Comparison of ENCODE assay signal across 9 cellular contexts in genomic region chr6:155340464-155341129, GRCh38. TPM values are rescaled to one million over a fixed set of nuclear protein-coding genes. Genes with fewer than 3 reads are reported as not detected.
A peak's percentile ranks its signal among the peaks of the same experiment; 100 is the strongest.
DNase-seq lines count a peak whose midpoint lies in the region; ATAC-seq, FAIRE-seq and TF ChIP-seq lines count a peak whose summit lies in the region.
"Had no signal": no experiment of that assay in that cellular context is flagged by ENCODE, and none has a peak within 500 bp of the region (broad histone marks: within the 10 kb centered on the region; RNA-seq: fewer than 3 reads in every experiment).

No MANE protein-coding gene starts in this region.

- peak; percentile 76 for DNase-seq in HepG2 (ENCODE audit: low spot score)
- DNase-seq in right lobe of liver, result no peak
- peak; percentile 39 for DNase-seq in astrocyte of the hippocampus (ENCODE audit: low read depth, low spot score)
- DNase-seq in H54 (ENCODE audit: insufficient read length, low spot score), result no peak
- DNase-seq in COLO668 (lab: John Stamatoyannopoulos, UW; ENCODE audit: unreplicated experiment), result no peak
- DNase-seq in prostate gland (ENCODE audit: low spot score), result no peak
- DNase-seq in DMS114 treated with DMSO at 0.1 percent for 48 hours (lab: John Stamatoyannopoulos, UW; ENCODE audit: unreplicated experiment), result no peak

- CTCF ChIA-PET in HepG2 (lab: Yijun Ruan, JAX; ENCODE audit: low intra/inter-chr PET ratio, low total read pairs), result interaction anchor here (0.6 to 1.9 kb wide), 2 partner anchors 13 to 190 kb away, joined by 3 to 9 read pairs; no protein-coding TSS in a partner anchor

- intact Hi-C loops in HepG2 (cut with micrococcal nuclease; ENCODE audit: unreplicated experiment) (no loop called here), right lobe of liver (cut with DNase I) (no loop called here), prostate gland (cut with DNase I) (no loop called here)

- no peaks in the 10 kb centered on the region for H4K20me1 ChIP-seq in HepG2 (ENCODE audit: insufficient read depth, low read length)

- TF ChIP-seq CTCF in HepG2 (CRISPR knock-in tag; IDR thresholded peaks at IDR 0.05), result peak; percentile 84
- no peak for TF ChIP-seq CTCF in right lobe of liver (IDR thresholded peaks at IDR 0.05)
- no peak for TF ChIP-seq CTCF in prostate gland (IDR thresholded peaks at IDR 0.05)

- peaks cover 47% of the 10 kb centered on the region for H3K9me3 ChIP-seq in HepG2 (ENCODE audit: low read length)
- no peaks in the 10 kb centered on the region for H3K9me3 ChIP-seq in right lobe of liver
- no peaks in the 10 kb centered on the region for H3K9me3 ChIP-seq in prostate gland

- H3K4me1 ChIP-seq in HepG2 (ENCODE audit: insufficient read depth, low read length) (peaks cover 24% of the 10 kb centered on the region), right lobe of liver (no peaks in the 10 kb centered on the region), prostate gland (replicated peaks) (no peaks in the 10 kb centered on the region)

- H3K4me3 ChIP-seq in HepG2 (replicated peaks in 1 of 3; ENCODE audit: insufficient read depth in 1 of 3, low read depth in 2 of 3, low read length in 3 of 3), result no peak overlapping the region
- H3K4me3 ChIP-seq in right lobe of liver, result no peak overlapping the region
- no peak overlapping the region for H3K4me3 ChIP-seq in prostate gland

- H3K27me3 ChIP-seq in HepG2 (ENCODE audit: control insufficient read depth in 1 of 2, insufficient read depth in 2 of 2, low read length in 2 of 2), result no peaks in the 10 kb centered on the region
- H3K27me3 ChIP-seq in right lobe of liver, result no peaks in the 10 kb centered on the region
- no peaks in the 10 kb centered on the region for H3K27me3 ChIP-seq in prostate gland (replicated peaks; ENCODE audit: insufficient read depth)

- FAIRE-seq in HepG2 (lab: Jason Lieb, UNC) (no peak), H54 (lab: Jason Lieb, UNC) (no peak)
- FAIRE-seq: G401.6 had no signal

- peak; percentile 94 for ATAC-seq in HepG2
- ATAC-seq in right lobe of liver, result no peak
- peak; percentile 35 for ATAC-seq in HG03045 (IDR thresholded peaks at IDR 0.05; ENCODE audit: unreplicated experiment)

- TF ChIP-seq POLR2A in HepG2 (IDR thresholded peaks at IDR 0.05; ENCODE audit: insufficient read depth in 1 of 2, low read depth in 2 of 2, low read length in 2 of 2) (no peak), right lobe of liver (IDR thresholded peaks at IDR 0.05) (no peak), H54 (IDR thresholded peaks at IDR 0.05; ENCODE audit: low read depth, low read length) (no peak), prostate gland (IDR thresholded peaks at IDR 0.05) (no peak)

- 0 out of 2 replicates have a peak overlapping the region, but pooled peaks have one; percentile 4 for H3K9ac ChIP-seq in HepG2 (ENCODE audit: insufficient read depth, low read depth, low read length)

- in situ Hi-C loops in HepG2 (cut with HindIII; ENCODE audit: extremely low pct_ligation_motif_present, low pct_unique_long_range_greater_than_20kb), result no loop called here

- POLR2A ChIA-PET in HepG2 (lab: Yijun Ruan, JAX), result interaction anchor here (0.8 to 4.7 kb wide), 3 partner anchors 11 to 189 kb away, joined by 3 to 26 read pairs (median 5); no protein-coding TSS in a partner anchor

- H3K79me2 ChIP-seq in HepG2 (ENCODE audit: insufficient read depth, low read length), result no peaks in the 10 kb centered on the region

- 94% methylated on average over 2 of the region's 2 CpGs for WGBS in HepG2 (ENCODE audit: low lambda C conversion rate)
- WGBS in right lobe of liver (ENCODE audit: insufficient coverage, low coverage, low lambda C conversion rate, missing lambda C conversion rate), result no CpG with 5 or more reads among the region's 2 CpGs
- 71% methylated on average over 2 of the region's 2 CpGs for WGBS in prostate gland

- no peak overlapping the region for H2AFZ ChIP-seq in HepG2 (ENCODE audit: low read length)

- peak; percentile 79 for TF ChIP-seq RAD21 in HepG2 (CRISPR knock-in tag; IDR thresholded peaks at IDR 0.05)

- BruUV-seq in HepG2 (replicated peaks; lab: Mats Ljungman, UMichigan), result no TSS peak

- H3K4me2 ChIP-seq in HepG2 (ENCODE audit: low read depth, low read length), result no peak overlapping the region

- H3K36me3 ChIP-seq in HepG2 (replicated peaks in 1 of 2; ENCODE audit: control insufficient read depth in 1 of 2, insufficient read depth in 2 of 2, low read length in 2 of 2), result no peaks in the 10 kb centered on the region
- no peaks in the 10 kb centered on the region for H3K36me3 ChIP-seq in right lobe of liver
- no peaks in the 10 kb centered on the region for H3K36me3 ChIP-seq in prostate gland

- TF ChIP-seq EP300 in HepG2 (IDR thresholded peaks at IDR 0.05; ENCODE audit: low read depth in 2 of 2, low read length in 2 of 2), result 0 out of 4 replicates have a peak, but pooled peaks of 1 of the 2 experiments have one; percentile 26
- no peak for TF ChIP-seq EP300 in HepG2 (CRISPR knock-in tag; IDR thresholded peaks at IDR 0.05; ENCODE audit: borderline replicate concordance)

- H3K27ac ChIP-seq in HepG2 (ENCODE audit: extremely low read length, insufficient read depth, low read length) (peak overlapping the region; percentile 14), right lobe of liver (no peak overlapping the region), prostate gland (no peak overlapping the region)

TF ChIP-seq in HepG2, 621 proteins besides CTCF, POLR2A, EP300 and RAD21 (continues in another document):
- peak; percentile 55; the same call in 1 of the 2 replicates for TF ChIP-seq GATAD2A (CRISPR knock-in tag; IDR thresholded peaks at IDR 0.05)
- TF ChIP-seq HOXA5 (CRISPR knock-in tag; IDR thresholded peaks at IDR 0.05), result peak; percentile 82
- TF ChIP-seq FOSL2 (CRISPR knock-in tag; IDR thresholded peaks at IDR 0.05), result peak; percentile 60; the same call in 1 of the 2 replicates
- 0 out of 2 replicates have a peak, but pooled peaks have one; percentile 25 for TF ChIP-seq MIXL1 (CRISPR knock-in tag; IDR thresholded peaks at IDR 0.05)
- peak; percentile 66; the same call in 1 of the 2 replicates for TF ChIP-seq ZBTB38 (CRISPR knock-in tag; IDR thresholded peaks at IDR 0.05)
- TF ChIP-seq ZNF574 (CRISPR knock-in tag; IDR thresholded peaks at IDR 0.05), result peak; percentile 27; the same call in 1 of the 2 replicates
- no peak for TF ChIP-seq KLF6 (CRISPR knock-in tag; IDR thresholded peaks at IDR 0.05)
- peak; percentile 68; the same call in 1 of the 2 replicates for TF ChIP-seq NFKBIZ (CRISPR knock-in tag; IDR thresholded peaks at IDR 0.05)
- TF ChIP-seq ZFY (CRISPR knock-in tag; IDR thresholded peaks at IDR 0.05), result peak; percentile 32; the same call in 1 of the 2 replicates
- TF ChIP-seq SMC3 (IDR thresholded peaks at IDR 0.05; ENCODE audit: low read length), result peak; percentile 85
- TF ChIP-seq RXRB (CRISPR knock-in tag; IDR thresholded peaks at IDR 0.05; ENCODE audit: borderline replicate concordance), result peak; percentile 44; the same call in 1 of the 2 replicates
- 0 out of 2 replicates have a peak, but pooled peaks have one; percentile 54 for TF ChIP-seq ETV6 (CRISPR knock-in tag; conservative IDR thresholded peaks at IDR 0.05)
- no peak for TF ChIP-seq EED (CRISPR knock-in tag; IDR thresholded peaks at IDR 0.05)
- TF ChIP-seq GFI1 (CRISPR knock-in tag; IDR thresholded peaks at IDR 0.05; ENCODE audit: borderline replicate concordance), result no peak
- TF ChIP-seq IKZF1 (IDR thresholded peaks at IDR 0.05), result no peak

RNA-seq across cellular contexts. Expression of gene TFB1M, which starts 26.3 kb away (rescaled TPM):
- 122 and 149 TPM in 2 replicates for total RNA-seq in HepG2 (2016; rRNA removed; fragmentation: Illumina TruSeq; extraction: Trizol)
- total RNA-seq in HepG2 (2016; cell fraction: cytosol; rRNA removed; fragmentation: Illumina TruSeq; extraction: Trizol; ENCODE audit: low read depth), result 42.1 and 44.6 TPM in 2 replicates
- 124 and 156 TPM in 2 replicates for total RNA-seq in HepG2 (2016; cell fraction: insoluble cytoplasmic fraction; rRNA removed; fragmentation: Illumina TruSeq; extraction: Trizol)
- total RNA-seq in HepG2 (2016; cell fraction: membrane; rRNA removed; fragmentation: Illumina TruSeq; extraction: Trizol), result 45.1 and 48.3 TPM in 2 replicates
- 201 and 207 TPM in 2 replicates for total RNA-seq in HepG2 (2016; cell fraction: nucleus; rRNA removed; fragmentation: Illumina TruSeq; extraction: Trizol)
- 64.3 and 91.4 TPM in 2 replicates for polyA plus RNA-seq in HepG2 (2011; rRNA removed)
- polyA plus RNA-seq in HepG2 (2011; cell fraction: cytosol; rRNA removed), result 49.3 and 58.3 TPM in 2 replicates
- 74.6 and 81.3 TPM in 2 replicates for polyA plus RNA-seq in HepG2 (2011; cell fraction: nucleus; rRNA removed)
- 59.9 and 60.7 TPM in 2 replicates for polyA plus RNA-seq in HepG2 (2012)
- 17.1 and 18.2 TPM in 2 replicates for polyA plus RNA-seq in HepG2 (2016; cell fraction: cytosol; fragmentation: Illumina TruSeq; extraction: Trizol; ENCODE audit: low read depth)
- 133 and 147 TPM in 2 replicates for polyA plus RNA-seq in HepG2 (2016; cell fraction: insoluble cytoplasmic fraction; fragmentation: Illumina TruSeq; extraction: Trizol; ENCODE audit: low read depth)
- 20.5 and 22.2 TPM in 2 replicates for polyA plus RNA-seq in HepG2 (2016; cell fraction: membrane; fragmentation: Illumina TruSeq; extraction: Trizol; ENCODE audit: low read depth)
- polyA plus RNA-seq in HepG2 (2016; cell fraction: nucleus; fragmentation: Illumina TruSeq; extraction: Trizol; ENCODE audit: insufficient read depth, low read depth), result 93.1 and 104 TPM in 2 replicates
- 9.7 and 101 TPM in 2 replicates for polyA minus RNA-seq in HepG2 (2011; rRNA and poly(A)+ RNA removed; ENCODE audit: low replicate concordance)
- polyA minus RNA-seq in HepG2 (2011; cell fraction: cytosol; rRNA and poly(A)+ RNA removed), result 39.5 and 52.5 TPM in 2 replicates
- polyA minus RNA-seq in HepG2 (2011; cell fraction: nucleus; rRNA and poly(A)+ RNA removed), result 333 and 340 TPM in 2 replicates
- total RNA-seq in right lobe of liver, result 10 to 100 TPM; 12.3 to 18.9 (median 16.2) TPM
- total RNA-seq in prostate gland, result 10 to 100 TPM; 10.7 to 14.1 TPM

Comparison
In these comparisons a context has a peak if more than half of its experiments do, and no peak if none do; other contexts are left out.
1. ATAC-seq: peak in HepG2 (single experiment) and HG03045 (single experiment); none in right lobe of liver (0 of 4).
2. DNase-seq: peak in HepG2 (single experiment) and astrocyte of the hippocampus (single experiment); none in right lobe of liver (0 of 3), H54 (single experiment), COLO668 (single experiment), prostate gland (single experiment) and DMS114 treated with DMSO at 0.1 percent for 48 hours (single experiment).